Comparison of ENCODE assay signal across 8 cellular contexts in genomic region chr19:45901432-45901903, GRCh38. TPM values are rescaled to one million over a fixed set of nuclear protein-coding genes. Genes with fewer than 3 reads are reported as not detected.
DNase-seq lines count a peak whose midpoint lies in the region; ATAC-seq and TF ChIP-seq lines count a peak whose summit lies in the region.

No MANE protein-coding gene starts in this region.

- peak overlapping the region; percentile 43 for H3K4me3 ChIP-seq in RWPE2 (ENCODE audit: severe bottlenecking)
- H3K4me3 ChIP-seq in mesodermal cell (ENCODE audit: extremely low read depth, insufficient read depth, low read length, poor library complexity, severe bottlenecking): peak overlapping the region; percentile 77
- H3K4me3 ChIP-seq in upper lobe of right lung: peak overlapping the region; percentile 70

- H3K27me3 ChIP-seq in RWPE2 (ENCODE audit: insufficient read depth, poor library complexity, severe bottlenecking) (no peaks in the 10 kb centered on the region), upper lobe of right lung (no peaks in the 10 kb centered on the region)

- 4 to 5% methylated on average over 50 to 63 of the region's 69 CpGs for WGBS in mesodermal cell (ENCODE audit: insufficient coverage in 2 of 2), 2 experiments

- H3K4me1 ChIP-seq in RWPE2 (ENCODE audit: insufficient read depth, poor library complexity, severe bottlenecking): no peaks in the 10 kb centered on the region
- peaks cover 6% of the 10 kb centered on the region for H3K4me1 ChIP-seq in mesodermal cell (ENCODE audit: control insufficient read depth, insufficient read depth, low read length, poor library complexity, severe bottlenecking)
- H3K4me1 ChIP-seq in upper lobe of right lung: peaks cover 8% of the 10 kb centered on the region

- DNase-seq in NCI-H1417 (lab: John Stamatoyannopoulos, UW): peak; percentile 31 to 53 (median 40)
- DNase-seq in NCI-H1417 treated with DMSO at 0.1 percent for 48 hours (lab: John Stamatoyannopoulos, UW): no peak
- no peak for DNase-seq in RWPE2 (ENCODE audit: low spot score)
- peak; percentile 47 for DNase-seq in dermis blood vessel endothelial cell
- DNase-seq in upper lobe of right lung: peak; percentile 84
- no peak for DNase-seq in NCI-H226
- no peak for DNase-seq in NCI-H510A (lab: John Stamatoyannopoulos, UW)

- intact Hi-C loops in upper lobe of right lung (cut with DNase I): no loop called here

- TF ChIP-seq CTCF in RWPE2 (IDR thresholded peaks at IDR 0.05; ENCODE audit: poor library complexity, severe bottlenecking) (no peak), upper lobe of right lung (IDR thresholded peaks at IDR 0.05) (no peak)

- H3K9me3 ChIP-seq in RWPE2 (ENCODE audit: severe bottlenecking) (no peaks in the 10 kb centered on the region), mesodermal cell (ENCODE audit: control insufficient read depth, low read length) (no peaks in the 10 kb centered on the region), upper lobe of right lung (no peaks in the 10 kb centered on the region)

- H3K36me3 ChIP-seq in RWPE2 (ENCODE audit: low read depth) (peaks cover 27% of the 10 kb centered on the region), mesodermal cell (ENCODE audit: control insufficient read depth, insufficient read depth, low read length) (peaks cover 34% of the 10 kb centered on the region), upper lobe of right lung (peaks cover 27% of the 10 kb centered on the region)

- H3K27ac ChIP-seq in RWPE2 (ENCODE audit: poor library complexity, severe bottlenecking) (peak overlapping the region; percentile 14), mesodermal cell (ENCODE audit: low read depth, low read length, severe bottlenecking) (no peak overlapping the region), upper lobe of right lung (no peak overlapping the region)

- ATAC-seq in RWPE2 (ENCODE audit: low read depth) (no peak), upper lobe of right lung (peak; percentile 1)

RNA-seq across cellular contexts. Expression of gene MYPOP, which starts 0.9 kb away (rescaled TPM):
- total RNA-seq in dermis blood vessel endothelial cell: 1.4 and 2.7 TPM in 2 replicates
- 12.1 TPM for polyA plus RNA-seq in mesodermal cell (2013, experiment 1 of 2)
- polyA plus RNA-seq in mesodermal cell (2013, experiment 2 of 2): 9.0 TPM
- total RNA-seq in upper lobe of right lung: 7.9 TPM

RNA-seq across cellular contexts. Expression of gene NANOS2, which starts 13.1 kb away (rescaled TPM):
- total RNA-seq in dermis blood vessel endothelial cell (not detected in 2 replicates), upper lobe of right lung (not detected)
- polyA plus RNA-seq in mesodermal cell (2013, experiment 1 of 2): not detected
- polyA plus RNA-seq in mesodermal cell (2013, experiment 2 of 2): not detected

RNA-seq across cellular contexts. Expression of gene IRF2BP1, which starts 15.5 kb away (rescaled TPM):
- 31.6 and 32.7 TPM in 2 replicates for total RNA-seq in dermis blood vessel endothelial cell
- polyA plus RNA-seq in mesodermal cell (2013, experiment 1 of 2): 14.2 TPM
- 12.7 TPM for polyA plus RNA-seq in mesodermal cell (2013, experiment 2 of 2)
- total RNA-seq in upper lobe of right lung: 25.0 TPM

RNA-seq across cellular contexts. Expression of gene FOXA3, which starts 37.3 kb away (rescaled TPM):
- total RNA-seq in dermis blood vessel endothelial cell (0.14 TPM in 1 of 2 replicates, not detected in the other), upper lobe of right lung (1.6 TPM)
- 2.8 TPM for polyA plus RNA-seq in mesodermal cell (2013, experiment 1 of 2)
- polyA plus RNA-seq in mesodermal cell (2013, experiment 2 of 2): 2.4 TPM

RNA-seq across cellular contexts. Expression of gene SYMPK, which starts 38.5 kb away (rescaled TPM):
- total RNA-seq in dermis blood vessel endothelial cell (32.7 and 55.1 TPM in 2 replicates), upper lobe of right lung (70.6 TPM)
- polyA plus RNA-seq in mesodermal cell (2013, experiment 1 of 2): 63.0 TPM
- 54.3 TPM for polyA plus RNA-seq in mesodermal cell (2013, experiment 2 of 2)

Comparison
In these comparisons a context has a peak if more than half of its experiments do, and no peak if none do; other contexts are left out.
1. DNase-seq: peak in NCI-H1417 (3 of 3), dermis blood vessel endothelial cell (single experiment) and upper lobe of right lung (single experiment); none in NCI-H1417 treated with DMSO at 0.1 percent for 48 hours (single experiment), RWPE2 (single experiment), NCI-H226 (single experiment) and NCI-H510A (single experiment).
2. Peak in every context shown above with its lines, with median percentiles within 50 percentile points of each other: H3K4me3 ChIP-seq.